ENCODE assay signal across 18 cellular contexts in genomic region chr11:15769203-15769602, GRCh38.
DNase-seq lines count a peak whose midpoint lies in the region; ATAC-seq and TF ChIP-seq lines count a peak whose summit lies in the region.
"Had no signal": no experiment of that assay in that cellular context is flagged by ENCODE, and none has a peak within 500 bp of the region (broad histone marks: within the 10 kb centered on the region; RNA-seq: fewer than 3 reads in every experiment).

No MANE protein-coding gene starts in this region.

- peak; percentile 72 for ATAC-seq in upper lobe of right lung
- ATAC-seq in sciatic nerve: no peak
- ATAC-seq: activated CD8-positive, alpha-beta T cell treated with anti-CD3 and anti-CD28 coated beads for 36 hours; activated T-cell treated with anti-CD3 and anti-CD28 coated beads, Interleukin-2, amount 50 U/mL, for 4 hours; T-helper 17 cell had no signal

- intact Hi-C loops in upper lobe of right lung (cut with DNase I): no loop called here
- intact Hi-C loops in sciatic nerve (cut with DNase I): no loop called here

- no peaks in the 10 kb centered on the region for H3K36me3 ChIP-seq in duodenal mucosa (ENCODE audit: control insufficient read depth in 1 of 2, insufficient read depth in 2 of 2, low read length in 2 of 2)
- H3K36me3 ChIP-seq in upper lobe of right lung: no peaks in the 10 kb centered on the region
- H3K36me3 ChIP-seq: BE2C, left ventricle myocardium inferior had no signal

- no peak for TF ChIP-seq CTCF in upper lobe of right lung (IDR thresholded peaks at IDR 0.05)

- no peak overlapping the region for H3K9ac ChIP-seq in duodenal mucosa (ENCODE audit: low read depth in 1 of 2, low read length in 2 of 2)

- H3K4me1 ChIP-seq in duodenal mucosa (ENCODE audit: control insufficient read depth in 1 of 2, insufficient read depth in 2 of 2, low read length in 2 of 2): peaks cover 13 to 25% of the 10 kb centered on the region in 2 donors
- H3K4me1 ChIP-seq in upper lobe of right lung: peaks cover 4% of the 10 kb centered on the region
- H3K4me1 ChIP-seq: BE2C had no signal

- no peak overlapping the region for H3K27ac ChIP-seq in duodenal mucosa (ENCODE audit: low read depth, low read length)
- no peak overlapping the region for H3K27ac ChIP-seq in upper lobe of right lung
- H3K27ac ChIP-seq: left ventricle myocardium inferior had no signal

- no peaks in the 10 kb centered on the region for H3K27me3 ChIP-seq in duodenal mucosa (ENCODE audit: control insufficient read depth in 1 of 2, insufficient read depth in 2 of 2, low read length in 2 of 2)
- no peaks in the 10 kb centered on the region for H3K27me3 ChIP-seq in upper lobe of right lung
- H3K27me3 ChIP-seq: BE2C had no signal

- DNase-seq in NCI-H748 (lab: John Stamatoyannopoulos, UW; ENCODE audit: unreplicated experiment): peak; percentile 12
- DNase-seq in NCI-H748 treated with DMSO at 0.1 percent for 48 hours (lab: John Stamatoyannopoulos, UW): no peak
- DNase-seq in mucosa of gallbladder (ENCODE audit: low spot score): peak; percentile 46
- peak; percentile 56 for DNase-seq in upper lobe of right lung
- DNase-seq in RKO (ENCODE audit: low spot score): no peak
- DNase-seq in sciatic nerve (ENCODE audit: low spot score): no peak
- DNase-seq in NCI-H1105 treated with DMSO at 0.1 percent for 48 hours (lab: John Stamatoyannopoulos, UW): no peak
- DNase-seq: activated CD4-positive, CD25-positive, alpha-beta regulatory T cell; activated CD8-positive, alpha-beta T cell treated with anti-CD3 and anti-CD28 coated beads for 36 hours; activated T-cell treated with anti-CD3 and anti-CD28 coated beads, Interleukin-2, amount 50 U/mL, for 4 hours; BE2C; left ventricle myocardium inferior; NCI-H1694; NCI-H226; SHP77 treated with DMSO at 0.1 percent for 48 hours; stimulated activated CD4-positive, alpha-beta T cell treated with anti-CD3 and anti-CD28 coated beads, Interleukin-4, amount 100 ng/mL, for 4 hours; T-helper 17 cell had no signal

- H3K4me3 ChIP-seq in duodenal mucosa (ENCODE audit: low read depth in 1 of 2, low read length in 2 of 2) (peak overlapping the region; percentile 7 to 26), upper lobe of right lung (no peak overlapping the region)
- H3K4me3 ChIP-seq: left ventricle myocardium inferior had no signal

- H3K9me3 ChIP-seq in duodenal mucosa (ENCODE audit: control insufficient read depth in 1 of 2, low read length in 2 of 2) (no peaks in the 10 kb centered on the region), upper lobe of right lung (no peaks in the 10 kb centered on the region)
- H3K9me3 ChIP-seq: BE2C had no signal

Comparison
In these comparisons a context has a peak if more than half of its experiments do, and no peak if none do; other contexts are left out.
1. DNase-seq: peak in NCI-H748 (single experiment), mucosa of gallbladder (single experiment) and upper lobe of right lung (single experiment); none in NCI-H748 treated with DMSO at 0.1 percent for 48 hours (single experiment), RKO (single experiment), sciatic nerve (single experiment) and NCI-H1105 treated with DMSO at 0.1 percent for 48 hours (single experiment).